9 cellular contexts compared by ENCODE assay signal in the genomic region with DNA sequence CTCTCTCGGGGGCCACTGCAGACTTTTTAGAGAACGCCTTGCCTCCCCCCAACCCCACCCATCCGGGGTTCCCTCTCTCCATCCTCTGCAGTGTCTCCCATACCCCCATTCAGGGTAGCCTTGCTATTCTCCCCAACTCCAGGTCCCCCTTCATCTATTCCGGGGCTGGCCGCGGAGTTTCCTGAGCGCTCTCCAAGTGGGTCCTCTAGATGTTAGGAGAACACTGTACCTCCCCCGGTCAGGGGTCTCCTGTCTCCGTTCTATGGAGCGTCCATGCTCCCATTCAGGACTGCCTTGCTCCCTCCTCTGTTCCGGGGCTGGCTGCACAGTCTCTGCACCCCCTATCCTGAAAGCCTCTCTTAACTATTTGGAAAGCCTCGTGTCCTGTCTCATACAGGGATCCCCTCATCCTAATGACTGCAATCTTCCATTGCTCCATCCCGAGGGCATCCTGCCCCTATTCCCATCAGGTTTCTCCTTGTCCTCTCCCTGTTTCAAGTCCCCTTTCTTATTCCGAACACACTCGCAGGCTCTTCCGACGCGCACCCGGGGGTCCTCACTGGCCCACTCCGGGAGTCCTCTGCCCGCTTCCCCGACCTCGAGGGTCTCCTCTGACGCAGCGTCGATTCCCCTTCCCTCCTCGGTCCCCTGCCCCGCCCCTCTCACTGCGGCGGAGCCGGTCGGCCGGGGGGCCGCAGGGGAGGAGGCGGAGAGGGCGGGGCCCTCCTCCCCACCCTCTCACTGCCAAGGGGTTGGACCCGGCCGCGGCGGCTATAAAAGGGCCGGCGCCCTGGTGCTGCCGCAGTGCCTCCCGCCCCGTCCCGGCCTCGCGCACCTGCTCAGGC. TPM values are rescaled to one million over a fixed set of nuclear protein-coding genes. Genes with fewer than 3 reads are reported as not detected.
DNase-seq lines count a peak whose midpoint lies in the region; ATAC-seq and TF ChIP-seq lines count a peak whose summit lies in the region.
"Had no signal": no experiment of that assay in that cellular context is flagged by ENCODE, and none has a peak within 500 bp of the region (broad histone marks: within the 10 kb centered on the region; RNA-seq: fewer than 3 reads in every experiment).

A gene with protein sequence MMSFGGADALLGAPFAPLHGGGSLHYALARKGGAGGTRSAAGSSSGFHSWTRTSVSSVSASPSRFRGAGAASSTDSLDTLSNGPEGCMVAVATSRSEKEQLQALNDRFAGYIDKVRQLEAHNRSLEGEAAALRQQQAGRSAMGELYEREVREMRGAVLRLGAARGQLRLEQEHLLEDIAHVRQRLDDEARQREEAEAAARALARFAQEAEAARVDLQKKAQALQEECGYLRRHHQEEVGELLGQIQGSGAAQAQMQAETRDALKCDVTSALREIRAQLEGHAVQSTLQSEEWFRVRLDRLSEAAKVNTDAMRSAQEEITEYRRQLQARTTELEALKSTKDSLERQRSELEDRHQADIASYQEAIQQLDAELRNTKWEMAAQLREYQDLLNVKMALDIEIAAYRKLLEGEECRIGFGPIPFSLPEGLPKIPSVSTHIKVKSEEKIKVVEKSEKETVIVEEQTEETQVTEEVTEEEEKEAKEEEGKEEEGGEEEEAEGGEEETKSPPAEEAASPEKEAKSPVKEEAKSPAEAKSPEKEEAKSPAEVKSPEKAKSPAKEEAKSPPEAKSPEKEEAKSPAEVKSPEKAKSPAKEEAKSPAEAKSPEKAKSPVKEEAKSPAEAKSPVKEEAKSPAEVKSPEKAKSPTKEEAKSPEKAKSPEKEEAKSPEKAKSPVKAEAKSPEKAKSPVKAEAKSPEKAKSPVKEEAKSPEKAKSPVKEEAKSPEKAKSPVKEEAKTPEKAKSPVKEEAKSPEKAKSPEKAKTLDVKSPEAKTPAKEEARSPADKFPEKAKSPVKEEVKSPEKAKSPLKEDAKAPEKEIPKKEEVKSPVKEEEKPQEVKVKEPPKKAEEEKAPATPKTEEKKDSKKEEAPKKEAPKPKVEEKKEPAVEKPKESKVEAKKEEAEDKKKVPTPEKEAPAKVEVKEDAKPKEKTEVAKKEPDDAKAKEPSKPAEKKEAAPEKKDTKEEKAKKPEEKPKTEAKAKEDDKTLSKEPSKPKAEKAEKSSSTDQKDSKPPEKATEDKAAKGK (plus strand): TSS at position 802 of the 845 bp plus-strand sequence. CDS start 45 bp downstream, outside the sequence.

- H3K4me3 Mint-ChIP-seq in activated T-helper 1 cell treated with anti-CD3 and anti-CD28 coated beads, Interleukin-12 subunit alpha, Interleukin-12 subunit beta, Interleukin-2, Interleukin-4 antibody, amounts not matched to agents 30 ng/mL and 10 ng/mL and 1 ng/mL, durations not matched to agents 14 hours and 24 hours and 36 hours = peak within 1 kb of the TSS; percentile 41

- H3K27ac Mint-ChIP-seq in activated T-helper 1 cell treated with anti-CD3 and anti-CD28 coated beads, Interleukin-12 subunit alpha, Interleukin-12 subunit beta, Interleukin-2, Interleukin-4 antibody, amounts not matched to agents 30 ng/mL and 10 ng/mL and 1 ng/mL, durations not matched to agents 14 hours and 24 hours and 36 hours = no peak within 1 kb of the TSS

- no peaks in the 10 kb centered on the region for H3K9me3 Mint-ChIP-seq in activated T-helper 1 cell treated with anti-CD3 and anti-CD28 coated beads, Interleukin-12 subunit alpha, Interleukin-12 subunit beta, Interleukin-2, Interleukin-4 antibody, amounts not matched to agents 30 ng/mL and 10 ng/mL and 1 ng/mL, durations not matched to agents 14 hours and 24 hours and 36 hours

- intact Hi-C loops in left ventricle myocardium inferior (cut with micrococcal nuclease) (no loop called here), left cardiac atrium (cut with DNase I) (no loop called here), vagina (cut with DNase I) (no loop called here), thyroid gland (cut with DNase I) (no loop called here), posterior vena cava (cut with DNase I) (no loop called here)
- intact Hi-C loops in activated T-helper 1 cell treated with anti-CD3 and anti-CD28 coated beads, Interleukin-12 subunit alpha, Interleukin-12 subunit beta, Interleukin-2, Interleukin-4 antibody, amounts not matched to agents 30 ng/mL and 10 ng/mL and 1 ng/mL, durations not matched to agents 14 hours and 24 hours and 36 hours (cut with micrococcal nuclease) = no loop called here

- TF ChIP-seq POLR2A in vagina (IDR thresholded peaks at IDR 0.05) (no peak), thyroid gland (IDR thresholded peaks at IDR 0.05) (no peak)

- DNase-seq in left ventricle myocardium inferior (no peak), left cardiac atrium (no peak), left kidney (ENCODE audit: low read depth, low spot score) (peak; percentile 38), vagina (ENCODE audit: extremely low spot score in 2 of 2) (no peak), thyroid gland (no peak), posterior vena cava (ENCODE audit: low spot score) (no peak)
- DNase-seq in activated T-helper 1 cell treated with anti-CD3 and anti-CD28 coated beads, Interleukin-12 subunit alpha, Interleukin-12 subunit beta, Interleukin-2, Interleukin-4 antibody, amounts not matched to agents 30 ng/mL and 10 ng/mL and 1 ng/mL, durations not matched to agents 14 hours and 24 hours and 36 hours (ENCODE audit: low spot score) = no peak
- DNase-seq: GF-D8 had no signal

- H3K9me3 ChIP-seq in left ventricle myocardium inferior (replicated peaks) (no peaks in the 10 kb centered on the region), vagina (no peaks in the 10 kb centered on the region), thyroid gland (no peaks in the 10 kb centered on the region)

- peaks cover 11% of the 10 kb centered on the region for H3K4me1 Mint-ChIP-seq in activated T-helper 1 cell treated with anti-CD3 and anti-CD28 coated beads, Interleukin-12 subunit alpha, Interleukin-12 subunit beta, Interleukin-2, Interleukin-4 antibody, amounts not matched to agents 30 ng/mL and 10 ng/mL and 1 ng/mL, durations not matched to agents 14 hours and 24 hours and 36 hours (ENCODE audit: low read depth)

- no peaks in the 10 kb centered on the region for H3K36me3 ChIP-seq in left ventricle myocardium inferior
- H3K36me3 ChIP-seq in vagina = no peaks in the 10 kb centered on the region
- no peaks in the 10 kb centered on the region for H3K36me3 ChIP-seq in thyroid gland

- peaks cover 89% of the 10 kb centered on the region for H3K27me3 ChIP-seq in left ventricle myocardium inferior (ENCODE audit: low read depth)
- H3K27me3 ChIP-seq in vagina = peaks cover 14% of the 10 kb centered on the region
- H3K27me3 ChIP-seq in thyroid gland = peaks cover 17% of the 10 kb centered on the region

- H3K4me3 ChIP-seq in left ventricle myocardium inferior = peak within 1 kb of the TSS; percentile 48
- peak within 1 kb of the TSS; percentile 5 to 40 for H3K4me3 ChIP-seq in vagina
- H3K4me3 ChIP-seq in thyroid gland (replicated peaks in 1 of 3) = no peak within 1 kb of the TSS

- ATAC-seq in left cardiac atrium (no peak), esophagus mucosa (no peak)

- TF ChIP-seq CTCF in left ventricle myocardium inferior (IDR thresholded peaks at IDR 0.05; ENCODE audit: borderline replicate concordance) (no peak), vagina (IDR thresholded peaks at IDR 0.05) (no peak), thyroid gland (IDR thresholded peaks at IDR 0.05) (no peak)

- peaks cover 41% of the 10 kb centered on the region for H3K27me3 Mint-ChIP-seq in activated T-helper 1 cell treated with anti-CD3 and anti-CD28 coated beads, Interleukin-12 subunit alpha, Interleukin-12 subunit beta, Interleukin-2, Interleukin-4 antibody, amounts not matched to agents 30 ng/mL and 10 ng/mL and 1 ng/mL, durations not matched to agents 14 hours and 24 hours and 36 hours (ENCODE audit: insufficient read depth)

- 5 to 9% methylated on average over 34 to 36 of the region's 48 CpGs for WGBS in thyroid gland, 2 donors

- H3K27ac ChIP-seq in left ventricle myocardium inferior (replicated peaks) = no peak within 1 kb of the TSS
- H3K27ac ChIP-seq in vagina = no peak within 1 kb of the TSS
- no peak within 1 kb of the TSS for H3K27ac ChIP-seq in thyroid gland

- no peaks in the 10 kb centered on the region for H3K36me3 Mint-ChIP-seq in activated T-helper 1 cell treated with anti-CD3 and anti-CD28 coated beads, Interleukin-12 subunit alpha, Interleukin-12 subunit beta, Interleukin-2, Interleukin-4 antibody, amounts not matched to agents 30 ng/mL and 10 ng/mL and 1 ng/mL, durations not matched to agents 14 hours and 24 hours and 36 hours (ENCODE audit: low read depth)

- peaks cover 19% of the 10 kb centered on the region for H3K4me1 ChIP-seq in left ventricle myocardium inferior
- H3K4me1 ChIP-seq in vagina = peaks cover 16% of the 10 kb centered on the region
- peaks cover 5 to 13% of the 10 kb centered on the region in 2 donors for H3K4me1 ChIP-seq in thyroid gland

RNA-seq across cellular contexts. Expression of the gene that starts here (rescaled TPM):
- total RNA-seq in left ventricle myocardium inferior (0.16 TPM), left cardiac atrium (under 1 TPM; 0.31 to 0.41 TPM), vagina (4.2 TPM), thyroid gland (under 1 TPM in 3 of 4 donors, not detected in 1; 0.27 to 0.44 (median 0.33) TPM), esophagus mucosa (not detected), posterior vena cava (under 1 TPM; 0.33 to 0.42 TPM)
- 8.4 TPM in 2 replicates for total RNA-seq in activated T-helper 1 cell treated with anti-CD3 and anti-CD28 coated beads, Interleukin-12 subunit alpha, Interleukin-12 subunit beta, Interleukin-2, Interleukin-4 antibody, amounts not matched to agents 30 ng/mL and 10 ng/mL and 1 ng/mL, durations not matched to agents 14 hours and 24 hours and 36 hours

Comparison
In these comparisons a context has a peak if more than half of its experiments do, and no peak if none do; other contexts are left out.
1. H3K4me3 ChIP-seq: peak in left ventricle myocardium inferior (single experiment) and vagina (2 of 2); none in thyroid gland (0 of 3).